Comparison of ENCODE assay signal across 20 cellular contexts in the genomic region with DNA sequence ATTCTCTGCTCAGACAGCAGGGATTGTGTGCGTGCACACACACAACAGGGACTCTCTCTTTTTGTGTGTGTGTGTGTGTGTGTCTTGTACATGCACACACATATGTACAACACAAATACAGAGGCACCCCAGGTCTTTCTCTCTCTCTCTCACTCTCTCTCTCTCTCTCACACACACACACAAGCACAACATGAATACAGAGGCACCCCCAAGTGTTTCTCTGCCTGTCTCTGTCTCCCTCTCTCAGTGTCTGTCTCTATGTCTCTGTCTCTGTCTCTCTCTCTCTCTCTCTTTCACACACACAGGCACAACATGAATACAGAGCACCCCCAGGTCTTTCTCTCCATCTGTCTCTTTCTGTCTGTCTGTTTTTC. TPM values are rescaled to one million over a fixed set of nuclear protein-coding genes. Genes with fewer than 3 reads are reported as not detected.
DNase-seq lines count a peak whose midpoint lies in the region; ATAC-seq, FAIRE-seq and TF ChIP-seq lines count a peak whose summit lies in the region.
"Had no signal": no experiment of that assay in that cellular context is flagged by ENCODE, and none has a peak within 500 bp of the region (broad histone marks: within the 10 kb centered on the region; RNA-seq: fewer than 3 reads in every experiment).

No MANE protein-coding gene starts in this region.

- peaks cover 80% of the 10 kb centered on the region for H3K27me3 Mint-ChIP-seq in mesothelial cell of epicardium (ENCODE audit: low read depth)
- peaks cover 49% of the 10 kb centered on the region for H3K27me3 Mint-ChIP-seq in activated CD4-positive, alpha-beta T cell treated with anti-CD3 and anti-CD28 coated beads for 36 hours

- dilution Hi-C loops in IMR-90 (cut with HindIII; ENCODE audit: low sequenced_read_pairs, unreplicated experiment), result no loop called here

- H3K79me1 ChIP-seq in IMR-90 (ENCODE audit: low read depth in 1 of 2, low read length in 2 of 2) (no peaks in the 10 kb centered on the region), H1 (ENCODE audit: low read depth, low read length) (no peaks in the 10 kb centered on the region)

- peaks cover 5% of the 10 kb centered on the region for H3K9me3 Mint-ChIP-seq in mesothelial cell of epicardium
- H3K9me3 Mint-ChIP-seq in activated CD4-positive, alpha-beta T cell treated with anti-CD3 and anti-CD28 coated beads for 36 hours (ENCODE audit: low read depth), result no peaks in the 10 kb centered on the region

- H2BK5ac ChIP-seq in IMR-90 (ENCODE audit: low read depth, low read length, poor library complexity, severe bottlenecking) (no peak overlapping the region), H1 (ENCODE audit: low read depth, low read length) (no peak overlapping the region)

- H2AFZ ChIP-seq in IMR-90 (replicated peaks; ENCODE audit: low read length, poor library complexity) (no peak overlapping the region), H1 (ENCODE audit: low read length) (0 out of 2 replicates have a peak overlapping the region, but pooled peaks have one; percentile 55)

- no peaks in the 10 kb centered on the region for H3K9me1 ChIP-seq in IMR-90 (ENCODE audit: insufficient read depth, low read length)

- H4K91ac ChIP-seq in IMR-90 (ENCODE audit: insufficient read depth, low read depth, low read length), result no peak overlapping the region
- H4K91ac ChIP-seq in H1 (replicated peaks; ENCODE audit: insufficient read length, low read length), result no peak overlapping the region

- H2AK5ac ChIP-seq in IMR-90 (ENCODE audit: low read depth, low read length) (no peak overlapping the region), H1 (ENCODE audit: low read depth, low read length) (no peak overlapping the region)

- no peak for FAIRE-seq in H1 (lab: Jason Lieb, UNC)
- FAIRE-seq: A204.1, D721Med, G401.6, K562 had no signal

- BruUV-seq in IMR-90 (replicated peaks; lab: Mats Ljungman, UMichigan) (no TSS peak), A673 (replicated peaks; lab: Mats Ljungman, UMichigan) (no TSS peak)

- in situ Hi-C loops in G401 (cut with HindIII; ENCODE audit: low sequenced_read_pairs), result no loop called here
- in situ Hi-C loops in IMR-90 (cut with MboI; ENCODE audit: low sequenced_read_pairs), result no loop called here

- CTCF ChIA-PET in IMR-90 (lab: Yijun Ruan, JAX) (no interaction called here), H1 (lab: Charles Lee; ENCODE audit: partially characterized antibody) (interaction anchor here (1.2 to 2.4 kb wide), 3 partner anchors 9 to 82 kb away, joined by 3 to 8 read pairs (median 3); no protein-coding TSS in a partner anchor), A673 (lab: Charles Lee) (no interaction called here)
- CTCF ChIA-PET in activated CD4-positive, alpha-beta T cell treated with anti-CD3 and anti-CD28 coated beads for 36 hours (lab: Charles Lee), result interaction anchor here (1.5 kb wide), 1 partner anchor 11 kb away, joined by 3 read pairs; no protein-coding TSS in a partner anchor

- no peak overlapping the region for H3K27ac ChIP-seq in IMR-90 (ENCODE audit: insufficient read depth, low read length)
- H3K27ac ChIP-seq in H1 (ENCODE audit: low read depth, low read length), result no peak overlapping the region
- no peak overlapping the region for H3K27ac ChIP-seq in A673 (ENCODE audit: low read depth, low read length, poor library complexity, severe bottlenecking)
- H3K27ac ChIP-seq: BLaER1 treated with 17β-estradiol and CSF1 and Interleukin-3, amounts not matched to agents 10 nM and 100 nM; SJCRH30 had no signal

- TF ChIP-seq POLR2A in IMR-90 (IDR thresholded peaks at IDR 0.05; ENCODE audit: low read depth, low read length), result no peak
- TF ChIP-seq POLR2A in H1 (IDR thresholded peaks at IDR 0.05; ENCODE audit: control extremely low read depth in 1 of 2, low read depth in 2 of 2, low read length in 2 of 2), result no peak

- no peaks in the 10 kb centered on the region for H3K79me2 ChIP-seq in H1 (ENCODE audit: control insufficient read depth in 1 of 2, insufficient read depth in 2 of 2, low read length in 2 of 2)

- TF ChIP-seq CTCF in IMR-90 (conservative IDR thresholded peaks at IDR 0.05; ENCODE audit: low read depth, low read length) (no peak), H1 (IDR thresholded peaks at IDR 0.05; ENCODE audit: control extremely low read depth in 1 of 3, insufficient read depth in 1 of 3, low read depth in 1 of 3, low read length in 3 of 3) (no peak), mesothelial cell of epicardium (IDR thresholded peaks at IDR 0.05; ENCODE audit: unreplicated experiment) (no peak), A673 (conservative IDR thresholded peaks at IDR 0.05; ENCODE audit: low read depth, low read length) (no peak)

- H3K4me3 ChIP-seq in IMR-90 (ENCODE audit: insufficient read depth, low read depth, low read length) (no peak overlapping the region), H1 (ENCODE audit: extremely low read depth in 1 of 4, insufficient read depth in 2 of 4, low read depth in 3 of 4, low read length in 4 of 4) (peak overlapping the region; percentile 29 to 65 (median 46); a peak in 4 of 8 replicates), A673 (ENCODE audit: low read depth, low read length, poor library complexity, severe bottlenecking) (no peak overlapping the region)
- H3K4me3 ChIP-seq: BLaER1 treated with 17β-estradiol and CSF1 and Interleukin-3, amounts not matched to agents 10 nM and 100 nM; K562; SJCRH30 had no signal

- no peak for TF ChIP-seq RAD21 in IMR-90 (IDR thresholded peaks at IDR 0.05; ENCODE audit: low read length)
- TF ChIP-seq RAD21 in H1 (IDR thresholded peaks at IDR 0.05 in 1 of 2, conservative IDR thresholded peaks at IDR 0.05 in 1 of 2; ENCODE audit: low read depth in 2 of 2, low read length in 2 of 2), result no peak

- H3K36me3 Mint-ChIP-seq in mesothelial cell of epicardium, result no peaks in the 10 kb centered on the region
- no peaks in the 10 kb centered on the region for H3K36me3 Mint-ChIP-seq in activated CD4-positive, alpha-beta T cell treated with anti-CD3 and anti-CD28 coated beads for 36 hours (ENCODE audit: low read depth)

- H3K23me2 ChIP-seq in H1 (ENCODE audit: low read depth, low read length), result peaks cover 9% of the 10 kb centered on the region; the same call in 1 of the 2 replicates

- H2BK120ac ChIP-seq in IMR-90 (ENCODE audit: low read depth, low read length) (no peak overlapping the region), H1 (replicated peaks; ENCODE audit: low read depth, low read length) (no peak overlapping the region)

- H3K4me3 Mint-ChIP-seq in mesothelial cell of epicardium, result peak overlapping the region; percentile 23
- H3K4me3 Mint-ChIP-seq in activated CD4-positive, alpha-beta T cell treated with anti-CD3 and anti-CD28 coated beads for 36 hours, result no peak overlapping the region
- H3K4me3 Mint-ChIP-seq: CD8-positive, alpha-beta memory T cell had no signal

- WGBS in IMR-90 (ENCODE audit: extremely low coverage in 2 of 2, insufficient read length in 1 of 2), 2 experiments, result no CpG with 5 or more reads among the region's 1 CpG
- WGBS in H1 (ENCODE audit: extremely low coverage in 1 of 2, insufficient coverage in 1 of 2, insufficient read length in 1 of 2, insufficient replicate concordance in 2 of 2, low coverage in 1 of 2, low lambda C conversion rate in 2 of 2, missing lambda C conversion rate in 1 of 2), 2 experiments, result 81% methylated on average over 1 of the region's 1 CpG; no CpG with 5 or more reads in 1 of the 2 experiments

- no peak overlapping the region for H3K14ac ChIP-seq in IMR-90 (replicated peaks; ENCODE audit: low read depth, low read length)
- no peak overlapping the region for H3K14ac ChIP-seq in H1 (ENCODE audit: insufficient read length)

- H4K8ac ChIP-seq in IMR-90 (ENCODE audit: low read depth in 2 of 2, low read length in 2 of 2), result no peak overlapping the region
- H4K8ac ChIP-seq in H1 (ENCODE audit: extremely low read depth, insufficient read depth, low read length), result no peak overlapping the region

- ATAC-seq in IMR-90 (ENCODE audit: low read depth), result no peak
- ATAC-seq in GM21619 (IDR thresholded peaks at IDR 0.05; ENCODE audit: unreplicated experiment), result no peak
- ATAC-seq in GM21737 (IDR thresholded peaks at IDR 0.05; ENCODE audit: unreplicated experiment), result no peak
- no peak for ATAC-seq in activated CD4-positive, alpha-beta T cell treated with anti-CD3 and anti-CD28 coated beads for 36 hours
- ATAC-seq: K562 had no signal

- H3K4me2 ChIP-seq in IMR-90 (ENCODE audit: low read depth, low read length) (no peak overlapping the region), H1 (ENCODE audit: insufficient read depth in 1 of 2, low read depth in 2 of 2, low read length in 2 of 2) (peak overlapping the region; percentile 68 to 89; a peak in 3 of 4 replicates)
- H3K4me2 ChIP-seq: BLaER1 treated with 17β-estradiol and CSF1 and Interleukin-3, amounts not matched to agents 10 nM and 100 nM had no signal

- H3K36me3 ChIP-seq in IMR-90 (ENCODE audit: control insufficient read depth, insufficient read depth, low read length) (no peaks in the 10 kb centered on the region), H1 (ENCODE audit: control insufficient read depth in 2 of 4, insufficient read depth in 4 of 4, low read length in 3 of 4) (no peaks in the 10 kb centered on the region), A673 (ENCODE audit: insufficient read depth, low read length, poor library complexity, severe bottlenecking) (no peaks in the 10 kb centered on the region)
- H3K36me3 ChIP-seq: BLaER1 treated with 17β-estradiol and CSF1 and Interleukin-3, amounts not matched to agents 10 nM and 100 nM; SJCRH30 had no signal

- H3K23ac ChIP-seq in IMR-90 (ENCODE audit: low read depth, low read length) (peak overlapping the region; percentile 42; the same call in 1 of the 2 replicates), H1 (ENCODE audit: insufficient read length) (no peak overlapping the region)

- H2AK9ac ChIP-seq in IMR-90 (replicated peaks; ENCODE audit: low read depth, low read length, poor library complexity), result no peak overlapping the region

- H2BK15ac ChIP-seq in IMR-90 (ENCODE audit: low read depth, low read length) (no peak overlapping the region), H1 (ENCODE audit: low read length) (no peak overlapping the region)

- no peak overlapping the region for H3K56ac ChIP-seq in IMR-90 (ENCODE audit: extremely low read depth, insufficient read depth, low read length)
- H3K56ac ChIP-seq in H1 (replicated peaks; ENCODE audit: insufficient read length, low read depth, low read length), result no peak overlapping the region

- H3K4me1 ChIP-seq in IMR-90 (ENCODE audit: control insufficient read depth, insufficient read depth, low read length) (no peaks in the 10 kb centered on the region), H1 (replicated peaks in 1 of 4; ENCODE audit: control insufficient read depth in 3 of 4, insufficient read depth in 4 of 4, low read length in 3 of 4) (no peaks in the 10 kb centered on the region), A673 (ENCODE audit: insufficient read depth, low read length, poor library complexity, severe bottlenecking) (peaks cover 4% of the 10 kb centered on the region)
- H3K4me1 ChIP-seq: SJCRH30 had no signal

- POLR2A ChIA-PET in IMR-90 (lab: Charles Lee; ENCODE audit: unreplicated experiment), result no interaction called here
- POLR2A ChIA-PET in H1 (lab: Charles Lee; ENCODE audit: partially characterized antibody), result no interaction called here
- POLR2A ChIA-PET in A673 (lab: Charles Lee; ENCODE audit: low non-redundant PET), result no interaction called here
- POLR2A ChIA-PET in activated CD4-positive, alpha-beta T cell treated with anti-CD3 and anti-CD28 coated beads for 36 hours (lab: Charles Lee), result no interaction called here

- H4K5ac ChIP-seq in IMR-90 (ENCODE audit: low read depth, low read length), result no peak overlapping the region
- no peak overlapping the region for H4K5ac ChIP-seq in H1 (ENCODE audit: insufficient read length, low read depth, low read length)

- peak; percentile 69 for DNase-seq in G401 (ENCODE audit: low spot score)
- DNase-seq in IMR-90, result no peak
- DNase-seq in H1 (ENCODE audit: low read depth in 1 of 2, low spot score in 2 of 2), result no peak
- DNase-seq in mesothelial cell of epicardium (ENCODE audit: low spot score in 2 of 2, unreplicated experiment in 2 of 2), result no peak
- DNase-seq in A673 (ENCODE audit: low spot score), result no peak
- no peak for DNase-seq in activated CD4-positive, alpha-beta T cell treated with anti-CD3 and anti-CD28 coated beads for 36 hours
- DNase-seq: CD8-positive, alpha-beta memory T cell; MV-4-11; NCI-H1417 treated with DMSO at 0.1 percent for 48 hours; NCI-H2171; NCI-H446 treated with DMSO at 0.1 percent for 48 hours; NCI-H748 treated with DMSO at 0.1 percent for 48 hours; SJCRH30 had no signal

- H4K20me1 ChIP-seq in IMR-90 (ENCODE audit: insufficient read depth, low read length) (no peaks in the 10 kb centered on the region), H1 (replicated peaks in 1 of 2; ENCODE audit: control insufficient read depth in 1 of 2, insufficient read depth in 2 of 2, low read length in 2 of 2) (no peaks in the 10 kb centered on the region)
- H4K20me1 ChIP-seq: BLaER1 treated with 17β-estradiol and CSF1 and Interleukin-3, amounts not matched to agents 10 nM and 100 nM had no signal

- no peak overlapping the region for H3K9ac ChIP-seq in IMR-90 (ENCODE audit: low read depth, low read length)
- no peak overlapping the region for H3K9ac ChIP-seq in H1 (replicated peaks in 1 of 4; ENCODE audit: extremely low read depth in 1 of 4, low read depth in 3 of 4, low read length in 3 of 4)
- H3K9ac ChIP-seq: BLaER1 treated with 17β-estradiol and CSF1 and Interleukin-3, amounts not matched to agents 10 nM and 100 nM had no signal

- intact Hi-C loops in IMR-90 (cut with micrococcal nuclease) (no loop called here), A673 (cut with micrococcal nuclease; ENCODE audit: unreplicated experiment) (no loop called here)
- intact Hi-C loops in activated CD4-positive, alpha-beta T cell treated with anti-CD3 and anti-CD28 coated beads for 36 hours (cut with DNase I, micrococcal nuclease), result no loop called here

- no peak overlapping the region for H2BK20ac ChIP-seq in IMR-90 (ENCODE audit: low read depth, low read length)
- H2BK20ac ChIP-seq in H1 (ENCODE audit: low read length), result no peak overlapping the region

- H3K18ac ChIP-seq in IMR-90 (ENCODE audit: low read depth, low read length), result no peak overlapping the region
- H3K18ac ChIP-seq in H1 (ENCODE audit: extremely low read depth, low read length), result no peak overlapping the region

- H3K4ac ChIP-seq in IMR-90 (ENCODE audit: low read depth, low read length) (no peak overlapping the region), H1 (replicated peaks; ENCODE audit: insufficient read length, low read depth, low read length) (no peak overlapping the region)

- H3K9me3 ChIP-seq in IMR-90 (ENCODE audit: control insufficient read depth, insufficient read depth, low read length), result peaks cover 2% of the 10 kb centered on the region
- H3K9me3 ChIP-seq in H1 (ENCODE audit: insufficient read depth in 2 of 2, low read depth in 1 of 2, low read length in 1 of 2), result no peaks in the 10 kb centered on the region
- H3K9me3 ChIP-seq in A673 (ENCODE audit: low read depth, low read length, poor library complexity, severe bottlenecking), result no peaks in the 10 kb centered on the region
- H3K9me3 ChIP-seq: SJCRH30 had no signal

- H3K4me1 Mint-ChIP-seq in mesothelial cell of epicardium, result peaks cover 12% of the 10 kb centered on the region
- H3K4me1 Mint-ChIP-seq in activated CD4-positive, alpha-beta T cell treated with anti-CD3 and anti-CD28 coated beads for 36 hours, result no peaks in the 10 kb centered on the region

- TF ChIP-seq EP300 in H1 (IDR thresholded peaks at IDR 0.05; ENCODE audit: borderline replicate concordance in 1 of 2, low read depth in 2 of 2, low read length in 2 of 2), result no peak

- no peak overlapping the region for H3K27ac Mint-ChIP-seq in mesothelial cell of epicardium
- no peak overlapping the region for H3K27ac Mint-ChIP-seq in activated CD4-positive, alpha-beta T cell treated with anti-CD3 and anti-CD28 coated beads for 36 hours
- H3K27ac Mint-ChIP-seq: CD8-positive, alpha-beta memory T cell had no signal

- peaks cover 61% of the 10 kb centered on the region for H3K27me3 ChIP-seq in IMR-90 (ENCODE audit: control insufficient read depth, insufficient read depth, low read length)
- peaks cover 14 to 36% (median 23%) of the 10 kb centered on the region in 4 experiments for H3K27me3 ChIP-seq in H1 (replicated peaks in 1 of 4; ENCODE audit: control insufficient read depth in 3 of 4, extremely low read depth in 1 of 4, insufficient read depth in 3 of 4, low read length in 3 of 4)
- H3K27me3 ChIP-seq in A673 (replicated peaks; ENCODE audit: insufficient read depth, low read depth, low read length, poor library complexity), result no peaks in the 10 kb centered on the region
- H3K27me3 ChIP-seq: SJCRH30 had no signal

- H2BK12ac ChIP-seq in H1 (ENCODE audit: low read depth, low read length), result no peak overlapping the region

RNA-seq across cellular contexts. Expression of a gene that starts 0.7 kb away (rescaled TPM):
- not detected in 2 replicates for total RNA-seq in G401 (2014; rRNA removed; shearing (Covaris generic))
- total RNA-seq in IMR-90 (2012; rRNA removed) (not detected in 2 replicates), mesothelial cell of epicardium (0.11 to 0.14 TPM (median 0.13 TPM) in 3 replicates), A673 (2021) (0.02 TPM in 1 of 2 replicates, not detected in the other)
- polyA plus RNA-seq in IMR-90 (2012; rRNA removed) (not detected in 2 replicates), H1 (2011; rRNA removed) (0.02 and 0.03 TPM in 2 replicates)
- not detected in 2 replicates for polyA plus RNA-seq in IMR-90 (2012; cell fraction: cytosol; rRNA removed)
- 0.01 TPM in 1 of 2 replicates, not detected in the other for polyA plus RNA-seq in IMR-90 (2012; cell fraction: nucleus; rRNA removed; ENCODE audit: low replicate concordance)
- total RNA-seq in H1 (2021; fragmentation: NEBNext Ultra II Directional; extraction: Animal tissue kit (Norgen Biotek cat#: 25700)), result 0.06 TPM in 1 of 2 replicates, not detected in the other
- polyA plus RNA-seq in H1 (2011; cell fraction: cytosol; rRNA removed), result 0.03 TPM
- 0.04 TPM for polyA plus RNA-seq in H1 (2011; cell fraction: nucleus; rRNA removed)
- polyA plus RNA-seq in H1 (2012, experiment 1 of 2), result 0.04 TPM in 2 of 4 replicates, not detected in the others
- polyA plus RNA-seq in H1 (2012, experiment 2 of 2), result 0.01 TPM
- polyA plus RNA-seq in H1 (2013, experiment 1 of 2), result under 0.01 TPM
- polyA plus RNA-seq in H1 (2013, experiment 2 of 2), result 0.02 TPM
- 0.02 and 0.03 TPM in 2 replicates for polyA minus RNA-seq in H1 (2011; rRNA and poly(A)+ RNA removed)
- not detected for polyA minus RNA-seq in H1 (2011; cell fraction: cytosol; rRNA and poly(A)+ RNA removed)
- polyA minus RNA-seq in H1 (2011; cell fraction: nucleus; rRNA and poly(A)+ RNA removed), result 0.10 TPM
- total RNA-seq in activated CD4-positive, alpha-beta T cell treated with anti-CD3 and anti-CD28 coated beads for 36 hours, result not detected
- total RNA-seq: CD8-positive, alpha-beta memory T cell; SJCRH30 had no signal
- polyA plus RNA-seq: CD8-positive, alpha-beta memory T cell; K562 had no signal

RNA-seq across cellular contexts. Expression of a gene that starts 49.8 kb away (rescaled TPM):
- 283 and 317 TPM in 2 replicates for total RNA-seq in G401 (2014; rRNA removed; shearing (Covaris generic))
- total RNA-seq in IMR-90 (2012; rRNA removed), result 102 and 211 TPM in 2 replicates
- 69.4 and 78.6 TPM in 2 replicates for polyA plus RNA-seq in IMR-90 (2012; rRNA removed)
- polyA plus RNA-seq in IMR-90 (2012; cell fraction: cytosol; rRNA removed), result 32.2 and 54.5 TPM in 2 replicates
- 15.3 and 36.3 TPM in 2 replicates for polyA plus RNA-seq in IMR-90 (2012; cell fraction: nucleus; rRNA removed; ENCODE audit: low replicate concordance)
- 181 and 191 TPM in 2 replicates for total RNA-seq in H1 (2021; fragmentation: NEBNext Ultra II Directional; extraction: Animal tissue kit (Norgen Biotek cat#: 25700))
- polyA plus RNA-seq in H1 (2011; rRNA removed), result 43.7 and 77.0 TPM in 2 replicates
- polyA plus RNA-seq in H1 (2011; cell fraction: cytosol; rRNA removed), result 120 TPM
- 50.0 TPM for polyA plus RNA-seq in H1 (2011; cell fraction: nucleus; rRNA removed)
- 112 to 128 TPM (median 119 TPM) in 4 replicates for polyA plus RNA-seq in H1 (2012, experiment 1 of 2)
- 29.4 TPM for polyA plus RNA-seq in H1 (2012, experiment 2 of 2)
- polyA plus RNA-seq in H1 (2013, experiment 1 of 2), result 115 TPM
- polyA plus RNA-seq in H1 (2013, experiment 2 of 2), result 126 TPM
- 56.6 and 79.1 TPM in 2 replicates for polyA minus RNA-seq in H1 (2011; rRNA and poly(A)+ RNA removed)
- polyA minus RNA-seq in H1 (2011; cell fraction: cytosol; rRNA and poly(A)+ RNA removed), result 38.6 TPM
- 31.7 TPM for polyA minus RNA-seq in H1 (2011; cell fraction: nucleus; rRNA and poly(A)+ RNA removed)
- total RNA-seq in mesothelial cell of epicardium, result 73.5 to 78.2 TPM (median 75.7 TPM) in 3 replicates
- 322 and 351 TPM in 2 replicates for total RNA-seq in A673 (2021)
- 100 to 1,000 TPM; 286 to 328 TPM for total RNA-seq in activated CD4-positive, alpha-beta T cell treated with anti-CD3 and anti-CD28 coated beads for 36 hours

Comparison
In these comparisons a context has a peak if more than half of its experiments do, and no peak if none do; other contexts are left out.
1. H3K4me3 ChIP-seq: peak in H1 (4 of 4); none in IMR-90 (single experiment) and A673 (single experiment).
2. CTCF ChIA-PET loops: an anchor here in H1 (1.2 to 2.4 kb wide) and activated CD4-positive, alpha-beta T cell treated with anti-CD3 and anti-CD28 coated beads for 36 hours (1.5 kb wide); none called in IMR-90 and A673.